Comparison of ENCODE assay signal across 23 cellular contexts in the genomic region with DNA sequence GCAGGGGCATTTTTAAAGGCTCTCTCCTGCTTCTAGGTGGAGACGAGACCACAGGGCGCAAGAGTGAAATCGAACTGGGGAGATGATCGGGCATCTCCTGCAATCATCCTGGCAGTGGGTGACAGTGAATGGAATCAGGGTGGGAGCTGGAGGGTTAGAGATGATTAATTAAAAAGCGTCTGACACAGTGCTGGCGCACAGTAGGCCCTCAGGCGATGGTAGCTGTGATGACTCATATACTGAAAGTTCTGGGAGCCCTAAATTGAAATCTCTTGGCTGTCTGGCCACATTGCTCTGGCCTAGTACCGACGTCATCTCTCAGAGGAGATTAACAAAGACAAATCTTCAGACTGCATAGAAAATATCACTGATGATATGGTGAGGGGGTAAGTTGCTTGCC.
DNase-seq lines count a peak whose midpoint lies in the region; ATAC-seq, FAIRE-seq and TF ChIP-seq lines count a peak whose summit lies in the region.
"Had no signal": no experiment of that assay in that cellular context is flagged by ENCODE, and none has a peak within 500 bp of the region (broad histone marks: within the 10 kb centered on the region; RNA-seq: fewer than 3 reads in every experiment).

No MANE protein-coding gene starts in this region.

- 3% methylated on average over 9 of the region's 9 CpGs for WGBS in K562 (ENCODE audit: insufficient coverage, low coverage, missing lambda C conversion rate)

- no peaks in the 10 kb centered on the region for H3K79me2 ChIP-seq in K562 (ENCODE audit: control insufficient read depth, insufficient read depth, low read length)

- H3K9me3 ChIP-seq in breast epithelium (no peaks in the 10 kb centered on the region), K562 (replicated peaks; ENCODE audit: control insufficient read depth, insufficient read depth, low read depth, low read length) (no peaks in the 10 kb centered on the region)
- H3K9me3 ChIP-seq: HAP-1 had no signal

- H4K20me1 ChIP-seq in K562 (replicated peaks; ENCODE audit: control insufficient read depth, insufficient read depth, low read length): no peaks in the 10 kb centered on the region; the same call in 1 of the 2 replicates

- DNase-seq in MCF 10A (ENCODE audit: unreplicated experiment) (peak; percentile 13), breast epithelium (ENCODE audit: low spot score in 2 of 2) (no peak), K562 (ENCODE audit: extremely low read depth in 1 of 4, low spot score in 3 of 4) (no peak), foreskin keratinocyte (peak in 1 of 2 donors; percentile 74), SHP77 treated with DMSO at 0.1 percent for 48 hours (lab: John Stamatoyannopoulos, UW) (no peak), progenitor cell of endocrine pancreas (ENCODE audit: low spot score, unreplicated experiment) (no peak), HuH-7.5 (ENCODE audit: low spot score) (no peak), NCI-H146 (lab: John Stamatoyannopoulos, UW) (no peak)
- DNase-seq: DMS 273 treated with DMSO at 0.1 percent for 48 hours, DND-41, GF-D8, GM23248, NCI-H1105 treated with DMSO at 0.1 percent for 48 hours, NCI-H1694 treated with DMSO at 0.1 percent for 48 hours, NCI-H2107, NCI-H510A treated with DMSO at 0.1 percent for 48 hours, NCI-H774, SIG-M5 had no signal

- H3K4me1 ChIP-seq in breast epithelium (no peaks in the 10 kb centered on the region), K562 (replicated peaks in 1 of 2; ENCODE audit: control insufficient read depth in 2 of 2, insufficient read depth in 2 of 2, low read length in 2 of 2) (no peaks in the 10 kb centered on the region), foreskin keratinocyte (peaks cover 34% of the 10 kb centered on the region)
- H3K4me1 ChIP-seq: HAP-1 had no signal

- H3K4me2 ChIP-seq in K562 (ENCODE audit: insufficient read depth, low read length): no peak overlapping the region

- no peak overlapping the region for H3K4me3 Mint-ChIP-seq in MCF 10A (ENCODE audit: unreplicated experiment)
- H3K4me3 Mint-ChIP-seq in progenitor cell of endocrine pancreas (ENCODE audit: low read depth): no peak overlapping the region
- H3K4me3 Mint-ChIP-seq: B cell had no signal

- no peaks in the 10 kb centered on the region for H3K9me1 ChIP-seq in K562 (ENCODE audit: control insufficient read depth, insufficient read depth, low read length)

- TF ChIP-seq POLR2A in breast epithelium (IDR thresholded peaks at IDR 0.05): no peak
- TF ChIP-seq POLR2A in K562 (conservative IDR thresholded peaks at IDR 0.05): no peak

- BruUV-seq in MCF 10A (replicated peaks; lab: Mats Ljungman, UMichigan) (no TSS peak), K562 (replicated peaks; lab: Mats Ljungman, UMichigan) (no TSS peak)

- CTCF ChIA-PET in MCF 10A (lab: Yijun Ruan, JAX) (no interaction called here), K562 (lab: Yijun Ruan, JAX; ENCODE audit: low intra/inter-chr PET ratio) (no interaction called here)

- TF ChIP-seq CTCF in MCF 10A (IDR thresholded peaks at IDR 0.05; ENCODE audit: unreplicated experiment): no peak
- no peak for TF ChIP-seq CTCF in breast epithelium (IDR thresholded peaks at IDR 0.05)
- no peak for TF ChIP-seq CTCF in K562 (IDR thresholded peaks at IDR 0.05 in 2 of 3, conservative IDR thresholded peaks at IDR 0.05 in 1 of 3; ENCODE audit: insufficient read depth in 2 of 3, low read depth in 1 of 3, low read length in 3 of 3)
- TF ChIP-seq CTCF in foreskin keratinocyte (conservative IDR thresholded peaks at IDR 0.05): no peak
- TF ChIP-seq CTCF in progenitor cell of endocrine pancreas (IDR thresholded peaks at IDR 0.05; ENCODE audit: unreplicated experiment): no peak

- H3K36me3 Mint-ChIP-seq in MCF 10A (ENCODE audit: insufficient read depth, unreplicated experiment): no peaks in the 10 kb centered on the region
- no peaks in the 10 kb centered on the region for H3K36me3 Mint-ChIP-seq in progenitor cell of endocrine pancreas (ENCODE audit: insufficient read depth)

- POLR2A ChIA-PET in MCF 10A (lab: Yijun Ruan, JAX): no interaction called here
- POLR2A ChIA-PET in K562 (lab: Yijun Ruan, JAX): interaction anchor here (0.5 kb wide), 1 partner anchor 114 kb away, joined by 3 read pairs; no protein-coding TSS in a partner anchor

- ATAC-seq in K562 (no peak), foreskin keratinocyte (peak; percentile 33)

- no peak overlapping the region for H3K27ac ChIP-seq in breast epithelium
- no peak overlapping the region for H3K27ac ChIP-seq in K562 (ENCODE audit: extremely low read depth, low read depth, low read length)
- H3K27ac ChIP-seq in foreskin keratinocyte: peak overlapping the region; percentile 87
- H3K27ac ChIP-seq: GM23248 had no signal

- H3K27ac Mint-ChIP-seq in MCF 10A (ENCODE audit: low read depth, unreplicated experiment) (no peak overlapping the region), progenitor cell of endocrine pancreas (no peak overlapping the region)
- H3K27ac Mint-ChIP-seq: B cell had no signal

- H3K27me3 Mint-ChIP-seq in MCF 10A (ENCODE audit: insufficient read depth, unreplicated experiment) (no peaks in the 10 kb centered on the region), progenitor cell of endocrine pancreas (peaks cover 17% of the 10 kb centered on the region)

- intact Hi-C loops in MCF 10A (cut with micrococcal nuclease) (no loop called here), breast epithelium (cut with DNase I; ENCODE audit: low total_unique reads) (no loop called here), K562 (cut with micrococcal nuclease) (no loop called here)

- H2AFZ ChIP-seq in K562 (ENCODE audit: low read depth, low read length): no peak overlapping the region
- H2AFZ ChIP-seq: GM23248 had no signal

- no peak for FAIRE-seq in K562 (lab: Jason Lieb, UNC)
- FAIRE-seq: GM19239, HTR-8/SVneo, RCC 7860 had no signal

- H3K36me3 ChIP-seq in breast epithelium (no peaks in the 10 kb centered on the region), K562 (ENCODE audit: control insufficient read depth, insufficient read depth, low read length) (no peaks in the 10 kb centered on the region)
- H3K36me3 ChIP-seq: HAP-1 had no signal

- no peak overlapping the region for H3K9ac ChIP-seq in K562 (ENCODE audit: insufficient read depth in 1 of 2, low read depth in 2 of 2, low read length in 2 of 2)
- H3K9ac ChIP-seq: GM23248 had no signal

- no peak overlapping the region for H3K4me3 ChIP-seq in breast epithelium
- H3K4me3 ChIP-seq in K562: no peak overlapping the region
- H3K4me3 ChIP-seq: GM23248, HAP-1 had no signal

- H3K9me3 Mint-ChIP-seq in MCF 10A (ENCODE audit: unreplicated experiment) (no peaks in the 10 kb centered on the region), progenitor cell of endocrine pancreas (ENCODE audit: low read depth) (no peaks in the 10 kb centered on the region)

- TF ChIP-seq RAD21 in K562 (CRISPR knock-in tag; conservative IDR thresholded peaks at IDR 0.05 in 1 of 2, IDR thresholded peaks at IDR 0.05 in 1 of 2): no peak

- in situ Hi-C loops in K562 (cut with MboI): no loop called here

- H3K27me3 ChIP-seq in breast epithelium (peaks cover 0 to 7% of the 10 kb centered on the region in 2 donors), K562 (ENCODE audit: control insufficient read depth in 2 of 2, insufficient read depth in 2 of 2, low read length in 2 of 2) (peaks cover 9 to 21% of the 10 kb centered on the region in 2 experiments; a peak in 3 of 5 replicates), foreskin keratinocyte (no peaks in the 10 kb centered on the region)

- H3K4me1 Mint-ChIP-seq in MCF 10A (ENCODE audit: insufficient read depth, unreplicated experiment): peaks cover 26% of the 10 kb centered on the region
- no peaks in the 10 kb centered on the region for H3K4me1 Mint-ChIP-seq in progenitor cell of endocrine pancreas (ENCODE audit: low read depth)
- H3K4me1 Mint-ChIP-seq: B cell had no signal

- no peak for TF ChIP-seq EP300 in K562 (IDR thresholded peaks at IDR 0.05; ENCODE audit: low read length)

TF ChIP-seq in K562, 482 proteins besides CTCF, POLR2A, EP300 and RAD21 (continues in another document):
- TF ChIP-seq OTX1 (CRISPR knock-in tag; IDR thresholded peaks at IDR 0.05) (no peak), JUN (IDR thresholded peaks at IDR 0.05; ENCODE audit: borderline replicate concordance, low read depth, low read length) (no peak), JUN (CRISPR knock-in tag; IDR thresholded peaks at IDR 0.05; ENCODE audit: borderline replicate concordance) (no peak), ZKSCAN1 (IDR thresholded peaks at IDR 0.05; ENCODE audit: low read depth, low read length) (peak; percentile 88), KLF6 (CRISPR knock-in tag; IDR thresholded peaks at IDR 0.05; ENCODE audit: borderline replicate concordance) (no peak), MED1 (CRISPR knock-in tag; IDR thresholded peaks at IDR 0.05; ENCODE audit: borderline replicate concordance) (no peak), SNRNP70 (optimal IDR thresholded peaks at IDR 0.05; ENCODE audit: low read depth, low read length) (no peak), ZNF384 (IDR thresholded peaks at IDR 0.05; ENCODE audit: low read depth, low read length) (no peak)
- TF ChIP-seq, protein P1, sequence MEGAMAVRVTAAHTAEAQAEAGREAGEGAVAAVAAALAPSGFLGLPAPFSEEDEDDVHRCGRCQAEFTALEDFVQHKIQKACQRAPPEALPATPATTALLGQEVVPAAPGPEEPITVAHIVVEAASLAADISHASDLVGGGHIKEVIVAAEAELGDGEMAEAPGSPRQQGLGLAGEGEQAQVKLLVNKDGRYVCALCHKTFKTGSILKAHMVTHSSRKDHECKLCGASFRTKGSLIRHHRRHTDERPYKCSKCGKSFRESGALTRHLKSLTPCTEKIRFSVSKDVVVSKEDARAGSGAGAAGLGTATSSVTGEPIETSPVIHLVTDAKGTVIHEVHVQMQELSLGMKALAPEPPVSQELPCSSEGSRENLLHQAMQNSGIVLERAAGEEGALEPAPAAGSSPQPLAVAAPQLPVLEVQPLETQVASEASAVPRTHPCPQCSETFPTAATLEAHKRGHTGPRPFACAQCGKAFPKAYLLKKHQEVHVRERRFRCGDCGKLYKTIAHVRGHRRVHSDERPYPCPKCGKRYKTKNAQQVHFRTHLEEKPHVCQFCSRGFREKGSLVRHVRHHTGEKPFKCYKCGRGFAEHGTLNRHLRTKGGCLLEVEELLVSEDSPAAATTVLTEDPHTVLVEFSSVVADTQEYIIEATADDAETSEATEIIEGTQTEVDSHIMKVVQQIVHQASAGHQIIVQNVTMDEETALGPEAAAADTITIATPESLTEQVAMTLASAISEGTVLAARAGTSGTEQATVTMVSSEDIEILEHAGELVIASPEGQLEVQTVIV (CRISPR knock-in tag; IDR thresholded peaks at IDR 0.05; ENCODE audit: borderline replicate concordance): no peak
- TF ChIP-seq, protein P2, sequence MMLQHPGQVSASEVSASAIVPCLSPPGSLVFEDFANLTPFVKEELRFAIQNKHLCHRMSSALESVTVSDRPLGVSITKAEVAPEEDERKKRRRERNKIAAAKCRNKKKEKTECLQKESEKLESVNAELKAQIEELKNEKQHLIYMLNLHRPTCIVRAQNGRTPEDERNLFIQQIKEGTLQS (IDR thresholded peaks at IDR 0.05): peak; percentile 15; the same call in 1 of the 2 replicates
- TF ChIP-seq, protein P2 (CRISPR knock-in tag; conservative IDR thresholded peaks at IDR 0.05): no peak
